Comparison of ENCODE assay signal across 11 cellular contexts in the genomic region with DNA sequence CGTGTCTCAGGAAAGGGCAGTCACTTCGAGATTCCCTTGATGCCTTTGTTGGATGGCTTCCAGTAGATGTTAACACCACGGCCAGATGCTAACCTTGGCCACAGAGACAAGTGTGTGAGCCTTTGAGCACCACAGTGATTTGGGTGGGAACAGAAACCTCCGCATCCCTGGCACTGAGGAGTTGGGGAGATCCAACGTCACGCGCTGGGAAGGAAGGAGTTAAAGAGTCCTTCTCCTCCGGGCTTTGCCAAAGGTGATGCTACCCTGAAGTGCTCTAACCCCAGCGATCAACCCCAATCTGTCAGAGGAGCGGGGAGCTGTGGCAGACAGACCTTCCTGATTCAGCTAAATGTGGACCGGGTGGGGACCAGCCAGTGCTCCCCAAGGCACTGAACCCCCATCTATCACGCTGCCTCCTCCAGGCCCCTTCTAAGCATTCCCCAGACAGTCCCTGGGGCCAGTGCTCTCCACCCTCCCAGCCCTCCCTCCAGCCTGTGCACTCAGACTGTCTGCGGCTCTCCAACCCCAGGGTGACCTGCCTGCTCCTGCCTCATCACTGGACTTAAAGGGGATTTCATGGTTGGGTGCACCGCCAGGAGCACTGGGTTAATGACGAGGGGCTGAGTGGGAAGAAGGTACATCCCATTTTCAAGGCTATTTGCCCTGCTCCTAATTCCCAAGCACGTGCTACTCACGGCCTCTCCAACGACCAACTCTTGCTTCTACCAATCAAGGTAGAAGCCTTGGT. TPM values are rescaled to one million over a fixed set of nuclear protein-coding genes. Genes with fewer than 3 reads are reported as not detected.
DNase-seq lines count a peak whose midpoint lies in the region; ATAC-seq and TF ChIP-seq lines count a peak whose summit lies in the region.
"Had no signal": no experiment of that assay in that cellular context is flagged by ENCODE, and none has a peak within 500 bp of the region (broad histone marks: within the 10 kb centered on the region; RNA-seq: fewer than 3 reads in every experiment).

No MANE protein-coding gene starts in this region.

- no peaks in the 10 kb centered on the region for H3K27me3 Mint-ChIP-seq in activated T-cell treated with anti-CD3 and anti-CD28 coated beads, Interleukin-2, amount 50 U/mL, for 72 hours (ENCODE audit: low read depth)

- in situ Hi-C loops in G401 (cut with HindIII; ENCODE audit: low sequenced_read_pairs) = no loop called here

- 67% methylated on average over 17 of the region's 18 CpGs for WGBS in SK-N-SH (ENCODE audit: low lambda C conversion rate)

- no peak overlapping the region for H2AFZ ChIP-seq in SK-N-SH (ENCODE audit: low read depth)

- CTCF ChIA-PET in SK-N-SH (lab: Yijun Ruan, JAX) = interaction anchor here (0.6 to 2.5 kb wide), 2 partner anchors 60 kb away, joined by 3 to 24 read pairs; no protein-coding TSS in a partner anchor

- H3K79me2 ChIP-seq in SK-N-SH (ENCODE audit: insufficient read depth) = no peaks in the 10 kb centered on the region

- TF ChIP-seq CTCF in SK-N-SH (IDR thresholded peaks at IDR 0.05) = no peak

- POLR2A ChIA-PET in SK-N-SH (lab: Yijun Ruan, JAX) = no interaction called here

- peak overlapping the region in 1 of 2 donors; percentile 11 for H3K4me3 Mint-ChIP-seq in activated T-cell treated with anti-CD3 and anti-CD28 coated beads, Interleukin-2, amount 50 U/mL, for 72 hours
- H3K4me3 Mint-ChIP-seq: CD8-positive, alpha-beta T cell had no signal

- H3K9me3 Mint-ChIP-seq in activated T-cell treated with anti-CD3 and anti-CD28 coated beads, Interleukin-2, amount 50 U/mL, for 72 hours = no peaks in the 10 kb centered on the region
- H3K9me3 Mint-ChIP-seq: CD8-positive, alpha-beta T cell had no signal

- peaks cover 0 to 25% of the 10 kb centered on the region in 2 experiments; a peak in 1 of 4 replicates for H3K4me1 ChIP-seq in SK-N-SH (ENCODE audit: control insufficient read depth in 1 of 2, insufficient read depth in 2 of 2, low read depth in 1 of 2, low read length in 1 of 2)

- no peak overlapping the region for H3K4me2 ChIP-seq in SK-N-SH

- no peak for TF ChIP-seq RAD21 in SK-N-SH (IDR thresholded peaks at IDR 0.05; ENCODE audit: low read length)

- H3K27ac ChIP-seq in SK-N-SH (ENCODE audit: low read depth in 2 of 2, low read length in 1 of 2) = no peak overlapping the region

- no peaks in the 10 kb centered on the region for H3K36me3 Mint-ChIP-seq in activated T-cell treated with anti-CD3 and anti-CD28 coated beads, Interleukin-2, amount 50 U/mL, for 72 hours (ENCODE audit: insufficient read depth in 2 of 2)
- H3K36me3 Mint-ChIP-seq: CD8-positive, alpha-beta T cell had no signal

- H3K4me1 Mint-ChIP-seq in activated T-cell treated with anti-CD3 and anti-CD28 coated beads, Interleukin-2, amount 50 U/mL, for 72 hours (ENCODE audit: low read depth) = peaks cover 22% of the 10 kb centered on the region

- no peak for TF ChIP-seq EP300 in SK-N-SH (IDR thresholded peaks at IDR 0.05; ENCODE audit: borderline replicate concordance in 1 of 2, low read depth in 1 of 2, low read length in 1 of 2)

- no peak overlapping the region for H3K9ac ChIP-seq in SK-N-SH

- no peaks in the 10 kb centered on the region for H3K9me2 ChIP-seq in SK-N-SH

- H3K9me3 ChIP-seq in SK-N-SH = no peaks in the 10 kb centered on the region
- H3K9me3 ChIP-seq: right atrium auricular region had no signal

- no peaks in the 10 kb centered on the region for H4K20me1 ChIP-seq in SK-N-SH (ENCODE audit: insufficient read depth)

- no peaks in the 10 kb centered on the region for H3K27me3 ChIP-seq in SK-N-SH (ENCODE audit: insufficient read depth)
- H3K27me3 ChIP-seq: right atrium auricular region had no signal

- H3K36me3 ChIP-seq in SK-N-SH (replicated peaks in 1 of 2; ENCODE audit: control insufficient read depth in 1 of 2, insufficient read depth in 2 of 2, low read length in 1 of 2) = no peaks in the 10 kb centered on the region
- H3K36me3 ChIP-seq: right atrium auricular region had no signal

- H3F3A ChIP-seq in SK-N-SH (replicated peaks; ENCODE audit: insufficient read depth) = no peaks in the 10 kb centered on the region

- H3K27ac Mint-ChIP-seq in activated T-cell treated with anti-CD3 and anti-CD28 coated beads, Interleukin-2, amount 50 U/mL, for 72 hours = no peak overlapping the region
- H3K27ac Mint-ChIP-seq: CD8-positive, alpha-beta T cell had no signal

- DNase-seq in G401 (ENCODE audit: low spot score) (peak; percentile 60), NCI-H82 (lab: John Stamatoyannopoulos, UW) (peak; percentile 95), kidney tubule cell (ENCODE audit: low spot score) (peak; percentile 85), SK-N-SH (no peak), mesenteric fat pad (ENCODE audit: low spot score) (no peak), NCI-H1417 treated with DMSO at 0.1 percent for 48 hours (lab: John Stamatoyannopoulos, UW) (no peak)
- no peak for DNase-seq in activated T-cell treated with anti-CD3 and anti-CD28 coated beads, Interleukin-2, amount 50 U/mL, for 72 hours
- DNase-seq: CD8-positive, alpha-beta T cell had no signal

- H3K4me3 ChIP-seq in SK-N-SH (ENCODE audit: low read depth in 2 of 2, low read length in 1 of 2) = no peak overlapping the region
- H3K4me3 ChIP-seq: lung, right atrium auricular region had no signal

- ATAC-seq in GM21515 (IDR thresholded peaks at IDR 0.05; ENCODE audit: unreplicated experiment) = peak; percentile 2
- no peak for ATAC-seq in activated T-cell treated with anti-CD3 and anti-CD28 coated beads, Interleukin-2, amount 50 U/mL, for 72 hours (replicated peaks in 1 of 2)
- ATAC-seq: CD8-positive, alpha-beta T cell had no signal

TF ChIP-seq in SK-N-SH, 30 proteins besides CTCF, POLR2A, EP300 and RAD21 (continues in another document):
- no peak for TF ChIP-seq NFIC (IDR thresholded peaks at IDR 0.05; ENCODE audit: borderline replicate concordance)
- TF ChIP-seq TEAD4 (IDR thresholded peaks at IDR 0.05; ENCODE audit: borderline replicate concordance, insufficient read depth) = no peak
- TF ChIP-seq FOXM1 (IDR thresholded peaks at IDR 0.05; ENCODE audit: low read depth) = no peak
- no peak for TF ChIP-seq POLR2AphosphoS5 (IDR thresholded peaks at IDR 0.05; ENCODE audit: low read depth, low read length)
- no peak for TF ChIP-seq GABPA (IDR thresholded peaks at IDR 0.05; ENCODE audit: low read depth)
- TF ChIP-seq, protein P1, sequence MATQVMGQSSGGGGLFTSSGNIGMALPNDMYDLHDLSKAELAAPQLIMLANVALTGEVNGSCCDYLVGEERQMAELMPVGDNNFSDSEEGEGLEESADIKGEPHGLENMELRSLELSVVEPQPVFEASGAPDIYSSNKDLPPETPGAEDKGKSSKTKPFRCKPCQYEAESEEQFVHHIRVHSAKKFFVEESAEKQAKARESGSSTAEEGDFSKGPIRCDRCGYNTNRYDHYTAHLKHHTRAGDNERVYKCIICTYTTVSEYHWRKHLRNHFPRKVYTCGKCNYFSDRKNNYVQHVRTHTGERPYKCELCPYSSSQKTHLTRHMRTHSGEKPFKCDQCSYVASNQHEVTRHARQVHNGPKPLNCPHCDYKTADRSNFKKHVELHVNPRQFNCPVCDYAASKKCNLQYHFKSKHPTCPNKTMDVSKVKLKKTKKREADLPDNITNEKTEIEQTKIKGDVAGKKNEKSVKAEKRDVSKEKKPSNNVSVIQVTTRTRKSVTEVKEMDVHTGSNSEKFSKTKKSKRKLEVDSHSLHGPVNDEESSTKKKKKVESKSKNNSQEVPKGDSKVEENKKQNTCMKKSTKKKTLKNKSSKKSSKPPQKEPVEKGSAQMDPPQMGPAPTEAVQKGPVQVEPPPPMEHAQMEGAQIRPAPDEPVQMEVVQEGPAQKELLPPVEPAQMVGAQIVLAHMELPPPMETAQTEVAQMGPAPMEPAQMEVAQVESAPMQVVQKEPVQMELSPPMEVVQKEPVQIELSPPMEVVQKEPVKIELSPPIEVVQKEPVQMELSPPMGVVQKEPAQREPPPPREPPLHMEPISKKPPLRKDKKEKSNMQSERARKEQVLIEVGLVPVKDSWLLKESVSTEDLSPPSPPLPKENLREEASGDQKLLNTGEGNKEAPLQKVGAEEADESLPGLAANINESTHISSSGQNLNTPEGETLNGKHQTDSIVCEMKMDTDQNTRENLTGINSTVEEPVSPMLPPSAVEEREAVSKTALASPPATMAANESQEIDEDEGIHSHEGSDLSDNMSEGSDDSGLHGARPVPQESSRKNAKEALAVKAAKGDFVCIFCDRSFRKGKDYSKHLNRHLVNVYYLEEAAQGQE (IDR thresholded peaks at IDR 0.05; ENCODE audit: low read depth, low read length) = no peak
- no peak for TF ChIP-seq RCOR1 (IDR thresholded peaks at IDR 0.05; ENCODE audit: low read length)
- TF ChIP-seq RXRA (IDR thresholded peaks at IDR 0.05; ENCODE audit: borderline replicate concordance, low read depth) = no peak
- TF ChIP-seq ELF1 (IDR thresholded peaks at IDR 0.05) = no peak
- no peak for TF ChIP-seq MEF2A (IDR thresholded peaks at IDR 0.05; ENCODE audit: borderline replicate concordance, low read depth)
- no peak for TF ChIP-seq SIN3A (IDR thresholded peaks at IDR 0.05; ENCODE audit: borderline replicate concordance, low read depth, low read length)
- TF ChIP-seq, protein P2, sequence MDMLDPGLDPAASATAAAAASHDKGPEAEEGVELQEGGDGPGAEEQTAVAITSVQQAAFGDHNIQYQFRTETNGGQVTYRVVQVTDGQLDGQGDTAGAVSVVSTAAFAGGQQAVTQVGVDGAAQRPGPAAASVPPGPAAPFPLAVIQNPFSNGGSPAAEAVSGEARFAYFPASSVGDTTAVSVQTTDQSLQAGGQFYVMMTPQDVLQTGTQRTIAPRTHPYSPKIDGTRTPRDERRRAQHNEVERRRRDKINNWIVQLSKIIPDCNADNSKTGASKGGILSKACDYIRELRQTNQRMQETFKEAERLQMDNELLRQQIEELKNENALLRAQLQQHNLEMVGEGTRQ (IDR thresholded peaks at IDR 0.05; ENCODE audit: borderline replicate concordance, low read depth, low read length) = no peak
- no peak for TF ChIP-seq TCF12 (IDR thresholded peaks at IDR 0.05)
- TF ChIP-seq NRF1 (IDR thresholded peaks at IDR 0.05; ENCODE audit: low read depth, low read length) = no peak
- TF ChIP-seq JUND (IDR thresholded peaks at IDR 0.05) = no peak
- TF ChIP-seq, protein P3, sequence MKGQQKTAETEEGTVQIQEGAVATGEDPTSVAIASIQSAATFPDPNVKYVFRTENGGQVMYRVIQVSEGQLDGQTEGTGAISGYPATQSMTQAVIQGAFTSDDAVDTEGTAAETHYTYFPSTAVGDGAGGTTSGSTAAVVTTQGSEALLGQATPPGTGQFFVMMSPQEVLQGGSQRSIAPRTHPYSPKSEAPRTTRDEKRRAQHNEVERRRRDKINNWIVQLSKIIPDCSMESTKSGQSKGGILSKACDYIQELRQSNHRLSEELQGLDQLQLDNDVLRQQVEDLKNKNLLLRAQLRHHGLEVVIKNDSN (IDR thresholded peaks at IDR 0.05; ENCODE audit: borderline replicate concordance, low read depth) = no peak

RNA-seq across cellular contexts. Expression of a gene that starts 3.2 kb away (rescaled TPM):
- 118 and 128 TPM in 2 replicates for total RNA-seq in G401 (2014; rRNA removed; shearing (Covaris generic))
- 86.1 and 117 TPM in 2 replicates for polyA plus RNA-seq in SK-N-SH (2012; rRNA removed)
- 49.2 and 63.6 TPM in 2 replicates for polyA plus RNA-seq in SK-N-SH (2012; cell fraction: cytosol; rRNA removed)
- polyA plus RNA-seq in SK-N-SH (2012; cell fraction: nucleus; rRNA removed) = 122 and 173 TPM in 2 replicates
- total RNA-seq in mesenteric fat pad = 103 TPM
- 10 to 100 TPM; 65.8 to 70.8 TPM for total RNA-seq in activated T-cell treated with anti-CD3 and anti-CD28 coated beads, Interleukin-2, amount 50 U/mL, for 72 hours

Comparison
In these comparisons a context has a peak if more than half of its experiments do, and no peak if none do; other contexts are left out.
1. DNase-seq: peak in G401 (single experiment), NCI-H82 (single experiment) and kidney tubule cell (single experiment); none in SK-N-SH (single experiment), mesenteric fat pad (single experiment), NCI-H1417 treated with DMSO at 0.1 percent for 48 hours (single experiment) and activated T-cell treated with anti-CD3 and anti-CD28 coated beads, Interleukin-2, amount 50 U/mL, for 72 hours (0 of 2).